In the genomic region with DNA sequence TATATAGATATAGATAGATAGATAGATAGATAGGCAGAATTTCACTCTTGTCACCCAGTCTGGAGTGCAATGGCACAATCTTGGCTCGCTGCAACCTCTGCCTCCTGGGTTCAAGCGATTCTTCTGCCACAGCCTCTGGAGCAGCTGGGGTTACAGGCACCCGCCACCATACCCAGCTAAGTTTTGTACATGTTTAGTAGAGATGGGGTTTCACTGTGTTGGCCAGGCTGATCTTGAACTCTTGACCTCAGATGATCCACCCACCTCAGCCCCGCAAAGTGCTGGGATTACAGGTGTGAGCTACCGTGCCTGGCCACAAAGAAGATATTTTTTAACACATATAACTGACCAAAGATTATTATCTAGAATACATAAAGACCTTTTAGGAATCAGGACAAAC, we compare ENCODE assay signal across 5 cellular contexts. TPM values are rescaled to one million over a fixed set of nuclear protein-coding genes. Genes with fewer than 3 reads are reported as not detected.
"Had no signal": no experiment of that assay in that cellular context is flagged by ENCODE, and none has a peak within 500 bp of the region (broad histone marks: within the 10 kb centered on the region; RNA-seq: fewer than 3 reads in every experiment).

No MANE protein-coding gene starts in this region.

RNA-seq across cellular contexts. Expression of gene TNFRSF9, which starts 22.7 kb away (rescaled TPM):
- total RNA-seq: osteocyte, prostate gland, right atrium auricular region, suprapubic skin, uterus had no signal
